ENCODE assay signal across 8 cellular contexts in genomic region chr9:137320555-137321384, GRCh38. TPM values are rescaled to one million over a fixed set of nuclear protein-coding genes. Genes with fewer than 3 reads are reported as not detected.
DNase-seq lines count a peak whose midpoint lies in the region; ATAC-seq, FAIRE-seq and TF ChIP-seq lines count a peak whose summit lies in the region.

No MANE protein-coding gene starts in this region.

- no peaks in the 10 kb centered on the region for H4K20me1 ChIP-seq in K562 (replicated peaks; ENCODE audit: control insufficient read depth, insufficient read depth, low read length)

- no peak for TF ChIP-seq EP300 in K562 (IDR thresholded peaks at IDR 0.05; ENCODE audit: low read length)

- no peaks in the 10 kb centered on the region for H3K79me2 ChIP-seq in K562 (ENCODE audit: control insufficient read depth, insufficient read depth, low read length)

- H3K9ac ChIP-seq in K562 (ENCODE audit: insufficient read depth in 1 of 2, low read depth in 2 of 2, low read length in 2 of 2): peak overlapping the region in 1 of 2 experiments; percentile 45; a peak in 1 of 4 replicates

- H3K4me1 ChIP-seq in K562 (replicated peaks in 1 of 2; ENCODE audit: control insufficient read depth in 2 of 2, insufficient read depth in 2 of 2, low read length in 2 of 2) (peaks cover 6 to 60% of the 10 kb centered on the region in 2 experiments), neuron (ENCODE audit: insufficient read depth, low read length) (peaks cover 17% of the 10 kb centered on the region)

- no peak for TF ChIP-seq RAD21 in K562 (CRISPR knock-in tag; conservative IDR thresholded peaks at IDR 0.05 in 1 of 2, IDR thresholded peaks at IDR 0.05 in 1 of 2)

- no peak overlapping the region for H3K4me2 ChIP-seq in K562 (ENCODE audit: insufficient read depth, low read length)

- H3K4me1 Mint-ChIP-seq in MCF 10A (ENCODE audit: insufficient read depth, unreplicated experiment): no peaks in the 10 kb centered on the region

- H3K27me3 Mint-ChIP-seq in MCF 10A (ENCODE audit: insufficient read depth, unreplicated experiment): no peaks in the 10 kb centered on the region

- no peak overlapping the region for H3K27ac Mint-ChIP-seq in MCF 10A (ENCODE audit: low read depth, unreplicated experiment)

- ATAC-seq in K562 (no peak), HG02885 (IDR thresholded peaks at IDR 0.05; ENCODE audit: poor library complexity, unreplicated experiment) (no peak)

- in situ Hi-C loops in K562 (cut with MboI): no loop called here

- H3K4me3 Mint-ChIP-seq in MCF 10A (ENCODE audit: unreplicated experiment): no peak overlapping the region

- H3K9me3 ChIP-seq in K562 (replicated peaks; ENCODE audit: control insufficient read depth, insufficient read depth, low read depth, low read length): no peaks in the 10 kb centered on the region
- H3K9me3 ChIP-seq in neuron (ENCODE audit: low read length): no peaks in the 10 kb centered on the region

- no peaks in the 10 kb centered on the region for H3K36me3 Mint-ChIP-seq in MCF 10A (ENCODE audit: insufficient read depth, unreplicated experiment)

- H3K27ac ChIP-seq in K562 (ENCODE audit: extremely low read depth, low read depth, low read length): no peak overlapping the region

- 30% methylated on average over 21 of the region's 24 CpGs for WGBS in K562 (ENCODE audit: insufficient coverage, low coverage, missing lambda C conversion rate)

- H2AFZ ChIP-seq in K562 (ENCODE audit: low read depth, low read length) (peak overlapping the region; percentile 32; the same call in 1 of the 2 replicates), neuron (ENCODE audit: low read depth, low read length) (peak overlapping the region; percentile 72)

- H3K4me3 ChIP-seq in GM06990 (replicated peaks; ENCODE audit: low read depth, low read length) (no peak overlapping the region), K562 (no peak overlapping the region), neuron (ENCODE audit: low read length) (peak overlapping the region; percentile 23)

- CTCF ChIA-PET in K562 (lab: Yijun Ruan, JAX; ENCODE audit: low intra/inter-chr PET ratio) (no interaction called here), MCF 10A (lab: Yijun Ruan, JAX) (interaction anchor here (0.6 to 0.7 kb wide), 2 partner anchors 228 to 398 kb away, joined by 3 read pairs; no protein-coding TSS in a partner anchor)

- no TSS peak for BruUV-seq in K562 (replicated peaks; lab: Mats Ljungman, UMichigan)
- BruUV-seq in MCF 10A (replicated peaks; lab: Mats Ljungman, UMichigan): no TSS peak

- intact Hi-C loops in K562 (cut with micrococcal nuclease): no loop called here
- intact Hi-C loops in MCF 10A (cut with micrococcal nuclease): no loop called here

- no peak for FAIRE-seq in K562 (lab: Jason Lieb, UNC)

- no peaks in the 10 kb centered on the region for H3K9me3 Mint-ChIP-seq in MCF 10A (ENCODE audit: unreplicated experiment)

- DNase-seq in GM06990 (ENCODE audit: extremely low read depth, insufficient read length) (peak; percentile 42), NCI-H146 (lab: John Stamatoyannopoulos, UW) (peak; percentile 63), K562 (ENCODE audit: extremely low read depth in 1 of 4, low spot score in 3 of 4) (peak in 1 of 4 experiments; percentile 9), AG20443 (ENCODE audit: low spot score) (no peak), iPS-NIHi7 (ENCODE audit: extremely low spot score) (no peak), MCF 10A (ENCODE audit: unreplicated experiment) (no peak)

- no peaks in the 10 kb centered on the region for H3K27me3 ChIP-seq in GM06990 (replicated peaks; ENCODE audit: control insufficient read depth, insufficient read depth, low read length)
- peaks cover 2 to 3% of the 10 kb centered on the region in 2 experiments; a peak in 1 of 5 replicates for H3K27me3 ChIP-seq in K562 (ENCODE audit: control insufficient read depth in 2 of 2, insufficient read depth in 2 of 2, low read length in 2 of 2)
- H3K27me3 ChIP-seq in neuron (ENCODE audit: insufficient read depth, low read length): no peaks in the 10 kb centered on the region

- H3K9me1 ChIP-seq in K562 (ENCODE audit: control insufficient read depth, insufficient read depth, low read length): no peaks in the 10 kb centered on the region

- POLR2A ChIA-PET in K562 (lab: Yijun Ruan, JAX): no interaction called here
- POLR2A ChIA-PET in MCF 10A (lab: Yijun Ruan, JAX): no interaction called here

- TF ChIP-seq CTCF in GM06990 (IDR thresholded peaks at IDR 0.05; ENCODE audit: insufficient read depth, low read length, poor library complexity, severe bottlenecking): no peak
- TF ChIP-seq CTCF in K562 (IDR thresholded peaks at IDR 0.05 in 2 of 3, conservative IDR thresholded peaks at IDR 0.05 in 1 of 3; ENCODE audit: insufficient read depth in 2 of 3, low read depth in 1 of 3, low read length in 3 of 3): no peak
- TF ChIP-seq CTCF in MCF 10A (IDR thresholded peaks at IDR 0.05; ENCODE audit: unreplicated experiment): no peak

- TF ChIP-seq POLR2A in K562 (conservative IDR thresholded peaks at IDR 0.05): no peak

- H3K36me3 ChIP-seq in GM06990 (ENCODE audit: control insufficient read depth, insufficient read depth, low read length): no peaks in the 10 kb centered on the region
- H3K36me3 ChIP-seq in K562 (ENCODE audit: control insufficient read depth, insufficient read depth, low read length): no peaks in the 10 kb centered on the region
- no peaks in the 10 kb centered on the region for H3K36me3 ChIP-seq in neuron (ENCODE audit: insufficient read depth, low read length)

TF ChIP-seq in K562, 482 proteins besides CTCF, POLR2A, EP300 and RAD21:
- TF ChIP-seq, protein P1, sequence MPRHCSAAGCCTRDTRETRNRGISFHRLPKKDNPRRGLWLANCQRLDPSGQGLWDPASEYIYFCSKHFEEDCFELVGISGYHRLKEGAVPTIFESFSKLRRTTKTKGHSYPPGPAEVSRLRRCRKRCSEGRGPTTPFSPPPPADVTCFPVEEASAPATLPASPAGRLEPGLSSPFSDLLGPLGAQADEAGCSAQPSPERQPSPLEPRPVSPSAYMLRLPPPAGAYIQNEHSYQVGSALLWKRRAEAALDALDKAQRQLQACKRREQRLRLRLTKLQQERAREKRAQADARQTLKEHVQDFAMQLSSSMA (CRISPR knock-in tag; IDR thresholded peaks at IDR 0.05): no peak
- TF ChIP-seq, protein P2, sequence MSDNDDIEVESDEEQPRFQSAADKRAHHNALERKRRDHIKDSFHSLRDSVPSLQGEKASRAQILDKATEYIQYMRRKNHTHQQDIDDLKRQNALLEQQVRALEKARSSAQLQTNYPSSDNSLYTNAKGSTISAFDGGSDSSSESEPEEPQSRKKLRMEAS (CRISPR knock-in tag; IDR thresholded peaks at IDR 0.05): no peak
- TF ChIP-seq RBBP5 (IDR thresholded peaks at IDR 0.05; ENCODE audit: borderline replicate concordance, insufficient read depth, low read length, poor library complexity, severe bottlenecking) (no peak), SPI1 (IDR thresholded peaks at IDR 0.05; ENCODE audit: borderline replicate concordance, low read depth, low read length) (peak; percentile 45; the same call in 1 of the 2 replicates), ZFX (CRISPR knock-in tag; IDR thresholded peaks at IDR 0.05) (peak; percentile 10; the same call in 1 of the 2 replicates), OTX1 (CRISPR knock-in tag; IDR thresholded peaks at IDR 0.05) (no peak)
TF ChIP-seq in K562: peak in this region for 2.

RNA-seq across cellular contexts. Expression of gene NRARP, which starts 18.7 kb away (rescaled TPM):
- total RNA-seq in K562 (2011; cell fraction: chromatin; rRNA removed; ENCODE audit: low replicate concordance): 6.4 and 15.4 TPM in 2 replicates
- 16.8 and 18.8 TPM in 2 replicates for total RNA-seq in K562 (2011; cell fraction: nucleolus; rRNA removed)
- 11.7 and 13.1 TPM in 2 replicates for total RNA-seq in K562 (2011; cell fraction: nucleoplasm; rRNA removed)
- total RNA-seq in K562 (2014; rRNA removed) (19.1 and 25.9 TPM in 2 replicates), K562 (2014; rRNA removed; fragmentation: Illumina TruSeq; extraction: Trizol) (1.6 and 2.0 TPM in 2 replicates), K562 (2015; rRNA removed; fragmentation: Illumina TruSeq; extraction: Trizol) (3.3 and 4.0 TPM in 2 replicates), K562 (2021) (24.5 and 29.5 TPM in 2 replicates), MCF 10A (2022) (1.4 and 2.2 TPM in 2 replicates)
- polyA plus RNA-seq in K562 (2011; rRNA removed) (5.2 and 7.6 TPM in 2 replicates), K562 (2014; fragmentation: Illumina TruSeq; extraction: Trizol) (6.2 and 7.2 TPM in 2 replicates), K562 (2014; fragmentation: Nextera tagmentation; extraction: Ambion mirVana) (not detected), K562 (2014; rRNA removed) (13.8 and 17.8 TPM in 2 replicates)
- 10.4 and 26.9 TPM in 2 replicates for polyA plus RNA-seq in K562 (2011; cell fraction: cytosol; rRNA removed)
- 13.1 and 17.8 TPM in 2 replicates for polyA plus RNA-seq in K562 (2011; cell fraction: nucleus; rRNA removed)
- polyA plus RNA-seq in K562 (2012): 6.1 and 8.4 TPM in 2 replicates
- 1.3 and 1.8 TPM in 2 replicates for polyA minus RNA-seq in K562 (2011; rRNA and poly(A)+ RNA removed)
- 9.5 and 11.2 TPM in 2 replicates for polyA minus RNA-seq in K562 (2011; cell fraction: cytosol; rRNA and poly(A)+ RNA removed)
- 9.2 and 12.6 TPM in 2 replicates for polyA minus RNA-seq in K562 (2011; cell fraction: nucleus; rRNA and poly(A)+ RNA removed)

RNA-seq across cellular contexts. Expression of gene TOR4A, which starts 43.2 kb away (rescaled TPM):
- total RNA-seq in K562 (2011; cell fraction: chromatin; rRNA removed; ENCODE audit: low replicate concordance): 16.4 and 68.0 TPM in 2 replicates
- total RNA-seq in K562 (2011; cell fraction: nucleolus; rRNA removed): 100 and 103 TPM in 2 replicates
- total RNA-seq in K562 (2011; cell fraction: nucleoplasm; rRNA removed): 32.4 and 39.2 TPM in 2 replicates
- total RNA-seq in K562 (2014; rRNA removed) (38.5 and 46.9 TPM in 2 replicates), K562 (2014; rRNA removed; fragmentation: Illumina TruSeq; extraction: Trizol) (3.4 and 4.6 TPM in 2 replicates), K562 (2015; rRNA removed; fragmentation: Illumina TruSeq; extraction: Trizol) (14.8 and 16.4 TPM in 2 replicates), K562 (2021) (45.8 and 49.2 TPM in 2 replicates), MCF 10A (2022) (20.6 and 21.9 TPM in 2 replicates)
- polyA plus RNA-seq in K562 (2011; rRNA removed) (8.6 and 13.0 TPM in 2 replicates), K562 (2014; fragmentation: Illumina TruSeq; extraction: Trizol) (8.8 and 14.8 TPM in 2 replicates), K562 (2014; fragmentation: Nextera tagmentation; extraction: Ambion mirVana) (1 to 10 TPM; 3.9 to 7.0 TPM), K562 (2014; rRNA removed) (23.9 and 27.3 TPM in 2 replicates)
- polyA plus RNA-seq in K562 (2011; cell fraction: cytosol; rRNA removed): 18.4 and 58.5 TPM in 2 replicates
- polyA plus RNA-seq in K562 (2011; cell fraction: nucleus; rRNA removed): 14.8 and 30.5 TPM in 2 replicates
- 20.5 and 29.0 TPM in 2 replicates for polyA plus RNA-seq in K562 (2012)
- 2.8 and 4.9 TPM in 2 replicates for polyA minus RNA-seq in K562 (2011; rRNA and poly(A)+ RNA removed)
- polyA minus RNA-seq in K562 (2011; cell fraction: cytosol; rRNA and poly(A)+ RNA removed): 27.4 and 32.4 TPM in 2 replicates
- polyA minus RNA-seq in K562 (2011; cell fraction: nucleus; rRNA and poly(A)+ RNA removed): 13.6 and 14.0 TPM in 2 replicates

Comparison
In these comparisons a context has a peak if more than half of its experiments do, and no peak if none do; other contexts are left out.
1. DNase-seq: peak in GM06990 (single experiment) and NCI-H146 (single experiment); none in AG20443 (single experiment), iPS-NIHi7 (single experiment) and MCF 10A (single experiment).